20 cellular contexts compared by ENCODE assay signal in the genomic region with DNA sequence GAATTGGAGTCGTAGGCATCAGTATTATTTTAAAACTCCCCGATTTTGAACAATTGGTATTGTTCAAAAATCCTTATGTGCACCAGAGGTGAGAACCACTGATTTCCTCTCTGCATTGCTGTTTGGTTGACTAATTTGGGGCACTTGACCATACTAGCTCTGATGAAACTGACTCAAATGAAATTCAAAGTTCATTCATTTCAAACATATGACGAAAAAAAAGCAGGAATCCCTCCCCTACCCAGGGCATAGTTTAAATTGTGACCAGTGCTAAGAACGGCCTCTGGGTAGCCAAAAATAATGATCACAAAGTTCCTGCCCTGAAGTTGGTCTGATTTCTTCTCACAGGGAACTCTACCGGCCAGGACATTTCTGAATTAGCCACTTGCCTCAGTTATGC.
DNase-seq lines count a peak whose midpoint lies in the region; ATAC-seq, FAIRE-seq and TF ChIP-seq lines count a peak whose summit lies in the region.
"Had no signal": no experiment of that assay in that cellular context is flagged by ENCODE, and none has a peak within 500 bp of the region (broad histone marks: within the 10 kb centered on the region; RNA-seq: fewer than 3 reads in every experiment).

No MANE protein-coding gene starts in this region.

- H3K36me3 ChIP-seq in neutrophil: no peaks in the 10 kb centered on the region
- H3K36me3 ChIP-seq in hepatocyte (replicated peaks; ENCODE audit: insufficient read depth, low read depth): no peaks in the 10 kb centered on the region

- no peaks in the 10 kb centered on the region for H3K79me2 ChIP-seq in hepatocyte

- no peak for DNase-seq in GM12892 (ENCODE audit: insufficient read length)
- DNase-seq in HL-60 (ENCODE audit: low read depth in 1 of 2, low spot score in 1 of 2): no peak
- DNase-seq in left lobe of liver (ENCODE audit: low spot score): peak; percentile 41
- DNase-seq in hepatocyte (ENCODE audit: low spot score): no peak
- no peak for DNase-seq in NCI-H1417 (lab: John Stamatoyannopoulos, UW)
- DNase-seq: AML-193; CD4-positive, alpha-beta memory T cell; DMS153; DMS79; GDM1; GM23248; HCEC 1CT; HFFc6 had no signal

- no peak for TF ChIP-seq CTCF in HL-60 (IDR thresholded peaks at IDR 0.05; ENCODE audit: insufficient read depth, low read length)
- TF ChIP-seq CTCF in neutrophil (IDR thresholded peaks at IDR 0.05): no peak
- no peak for TF ChIP-seq CTCF in hepatocyte (IDR thresholded peaks at IDR 0.05; ENCODE audit: poor library complexity)

- H3K27ac ChIP-seq in HL-60 (replicated peaks) (peak overlapping the region; percentile 67), neutrophil (peak overlapping the region; percentile 86), hepatocyte (no peak overlapping the region)
- H3K27ac ChIP-seq: C4-2B, GM23248, KMS-11 had no signal

- FAIRE-seq in GM12892 (lab: Jason Lieb, UNC): peak; percentile 5
- FAIRE-seq: A204.1, H54 had no signal

- H3K27me3 ChIP-seq in HL-60 (ENCODE audit: insufficient read depth, poor library complexity, severe bottlenecking) (no peaks in the 10 kb centered on the region), neutrophil (no peaks in the 10 kb centered on the region), hepatocyte (no peaks in the 10 kb centered on the region)

- H3K4me1 ChIP-seq in neutrophil (ENCODE audit: control insufficient read depth in 1 of 2, insufficient read depth in 1 of 2, low read depth in 1 of 2, low read length in 1 of 2) (peaks cover 62 to 75% of the 10 kb centered on the region in 2 experiments), hepatocyte (ENCODE audit: insufficient read depth) (no peaks in the 10 kb centered on the region)

- no peak overlapping the region for H2AFZ ChIP-seq in hepatocyte
- H2AFZ ChIP-seq: GM23248 had no signal

- no peak for TF ChIP-seq POLR2A in GM12892 (IDR thresholded peaks at IDR 0.05; ENCODE audit: low read depth, low read length)

- H4K20me1 ChIP-seq in hepatocyte (ENCODE audit: insufficient read depth, poor library complexity, severe bottlenecking): no peaks in the 10 kb centered on the region

- no peaks in the 10 kb centered on the region for H3K9me3 ChIP-seq in neutrophil
- H3K9me3 ChIP-seq in hepatocyte (ENCODE audit: low read depth): no peaks in the 10 kb centered on the region

- H3K4me2 ChIP-seq in hepatocyte: no peak overlapping the region
- H3K4me2 ChIP-seq: KMS-11 had no signal

- ATAC-seq in left lobe of liver (peak; percentile 76), HG02970 (IDR thresholded peaks at IDR 0.05; ENCODE audit: low FRiP score, unreplicated experiment) (no peak), GM18498 (IDR thresholded peaks at IDR 0.05; ENCODE audit: unreplicated experiment) (no peak)

- WGBS in hepatocyte (ENCODE audit: low lambda C conversion rate, missing lambda C conversion rate): 93% methylated on average over 5 of the region's 5 CpGs

- no peaks in the 10 kb centered on the region for H3K9me2 ChIP-seq in hepatocyte (replicated peaks; ENCODE audit: insufficient read depth)

- H3K4me3 ChIP-seq in HL-60 (replicated peaks; ENCODE audit: insufficient read depth, low read length) (no peak overlapping the region), neutrophil (ENCODE audit: low read depth in 1 of 2, low read length in 1 of 2) (no peak overlapping the region), hepatocyte (no peak overlapping the region)
- H3K4me3 ChIP-seq: GM23248 had no signal
